Comparison of ENCODE assay signal across 17 cellular contexts in the genomic region with DNA sequence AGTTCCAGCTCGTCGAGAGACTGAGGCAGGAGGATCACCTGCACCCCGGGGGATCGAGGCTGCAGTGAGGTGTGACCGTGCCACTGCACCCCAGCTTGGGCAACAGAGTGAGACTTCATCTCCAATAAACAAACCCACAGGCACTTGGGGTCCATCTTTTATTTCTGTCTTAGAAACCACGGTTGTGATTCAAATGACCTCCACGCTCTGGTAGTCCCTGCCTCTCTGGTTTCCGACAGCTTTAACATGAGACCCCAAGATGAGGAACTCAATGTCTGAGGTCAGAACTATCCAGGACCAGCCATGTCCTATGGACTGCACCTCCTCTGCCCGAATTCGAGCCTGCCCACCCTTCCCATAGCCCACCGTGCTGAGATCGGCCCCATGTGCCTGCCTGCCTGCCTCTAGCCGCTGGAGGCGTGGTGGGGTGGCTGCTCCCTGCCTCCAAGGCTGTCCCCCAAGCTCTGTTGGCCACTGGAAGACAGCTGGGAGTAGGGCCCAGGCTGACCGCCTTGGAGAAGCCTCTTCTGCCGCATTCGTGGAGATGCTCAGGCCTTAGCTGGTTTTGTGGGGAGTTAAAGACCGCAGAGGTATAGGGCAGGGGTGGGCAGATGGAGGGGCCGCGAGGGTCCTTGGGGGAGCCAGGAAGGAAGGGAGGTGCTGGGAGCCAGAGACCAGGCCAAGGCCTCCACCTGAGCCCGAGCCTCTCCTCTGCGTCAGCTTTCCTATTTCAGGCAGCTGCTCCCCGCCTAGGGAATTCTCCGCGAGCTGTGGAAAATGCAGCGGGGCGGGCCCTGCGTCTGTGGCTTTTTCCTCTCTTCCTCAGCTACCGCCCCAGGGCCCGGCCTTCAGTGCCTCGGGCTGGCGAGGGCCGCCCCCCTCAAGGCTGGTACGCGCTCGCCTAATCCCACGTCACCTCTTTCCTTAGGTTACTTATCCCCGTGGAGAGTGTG. TPM values are rescaled to one million over a fixed set of nuclear protein-coding genes. Genes with fewer than 3 reads are reported as not detected.
DNase-seq lines count a peak whose midpoint lies in the region; ATAC-seq, FAIRE-seq and TF ChIP-seq lines count a peak whose summit lies in the region.
"Had no signal": no experiment of that assay in that cellular context is flagged by ENCODE, and none has a peak within 500 bp of the region (broad histone marks: within the 10 kb centered on the region; RNA-seq: fewer than 3 reads in every experiment).

No MANE protein-coding gene starts in this region.

- H3K27me3 ChIP-seq in SJCRH30 (no peaks in the 10 kb centered on the region), gastrocnemius medialis (no peaks in the 10 kb centered on the region)
- H3K27me3 ChIP-seq: esophagus muscularis mucosa had no signal

- peak overlapping the region; percentile 92 for H3K27ac ChIP-seq in SJCRH30
- peak overlapping the region; percentile 44 to 70 (median 66) for H3K27ac ChIP-seq in gastrocnemius medialis
- H3K27ac ChIP-seq: C4-2B, coronary artery had no signal

- no peaks in the 10 kb centered on the region for H3K36me3 ChIP-seq in SJCRH30
- no peaks in the 10 kb centered on the region for H3K36me3 ChIP-seq in gastrocnemius medialis
- H3K36me3 ChIP-seq: esophagus muscularis mucosa had no signal

- peak in 1 of 2 donors; percentile 50 for ATAC-seq in gastrocnemius medialis
- ATAC-seq: activated CD4-positive, CD25-positive, alpha-beta regulatory T cell treated with anti-CD3 and anti-CD28 coated beads, Interleukin-2, amount 50 U/mL, for 24 hours; left colon; naive thymus-derived CD8-positive, alpha-beta T cell had no signal

- DNase-seq in GM12891 (ENCODE audit: insufficient read length, low spot score) (no peak), SJCRH30 (peak; percentile 93 to 94), left kidney (ENCODE audit: low read depth, low spot score) (peak; percentile 44), gastrocnemius medialis (no peak), ACHN (no peak), NCI-H1417 treated with DMSO at 0.1 percent for 48 hours (lab: John Stamatoyannopoulos, UW) (no peak), activated gamma-delta T cell (lab: John Stamatoyannopoulos, UW) (no peak), SIG-M5 treated with dmso at 0.1 percent for 504 hours (lab: John Stamatoyannopoulos, UW; ENCODE audit: unreplicated experiment) (no peak)
- DNase-seq: DND-41; left colon; naive thymus-derived CD8-positive, alpha-beta T cell; NCI-H1048 had no signal

- intact Hi-C loops in gastrocnemius medialis (cut with DNase I; ENCODE audit: low total_unique reads), result no loop called here

- H3K4me1 ChIP-seq in SJCRH30 (peaks cover 32% of the 10 kb centered on the region), gastrocnemius medialis (peaks cover 4 to 14% of the 10 kb centered on the region in 2 donors)

- H3K4me3 ChIP-seq in SJCRH30 (peak overlapping the region; percentile 33), gastrocnemius medialis (no peak overlapping the region)
- H3K4me3 ChIP-seq: coronary artery, esophagus muscularis mucosa had no signal

- TF ChIP-seq POLR2A in GM12891 (IDR thresholded peaks at IDR 0.05; ENCODE audit: low read depth, low read length), result no peak
- no peak for TF ChIP-seq POLR2A in gastrocnemius medialis (IDR thresholded peaks at IDR 0.05)

- in situ Hi-C loops in gastrocnemius medialis (cut with MboI; ENCODE audit: low sequenced_read_pairs in 4 of 4) (no loop called here), ACHN (cut with HindIII; ENCODE audit: low pct_ligation_motif_present, low pct_unique_long_range_greater_than_20kb, low sequenced_read_pairs) (no loop called here)

- TF ChIP-seq CTCF in gastrocnemius medialis (IDR thresholded peaks at IDR 0.05 in 4 of 5, conservative IDR thresholded peaks at IDR 0.05 in 1 of 5), result no peak

- H3K9me3 ChIP-seq in SJCRH30 (replicated peaks) (no peaks in the 10 kb centered on the region), gastrocnemius medialis (no peaks in the 10 kb centered on the region)
- H3K9me3 ChIP-seq: esophagus muscularis mucosa had no signal

- peak; percentile 5 for FAIRE-seq in GM12891 (lab: Jason Lieb, UNC)

TF ChIP-seq in GM12891, 5 proteins besides CTCF, POLR2A, EP300 and RAD21:
- no peak for TF ChIP-seq POU2F2 (IDR thresholded peaks at IDR 0.05; ENCODE audit: low read depth, low read length)
- TF ChIP-seq SPI1 (IDR thresholded peaks at IDR 0.05; ENCODE audit: low read depth, low read length), result no peak
- TF ChIP-seq TAF1 (IDR thresholded peaks at IDR 0.05; ENCODE audit: low read depth, low read length), result no peak
- TF ChIP-seq PAX5 (IDR thresholded peaks at IDR 0.05; ENCODE audit: insufficient read depth, low read length, severe bottlenecking), result no peak
- TF ChIP-seq POLR2AphosphoS5 (IDR thresholded peaks at IDR 0.05; ENCODE audit: low read depth, low read length), result no peak

RNA-seq across cellular contexts. Expression of a gene that starts 6.9 kb away (rescaled TPM):
- polyA plus RNA-seq in GM12891 (2012; ENCODE audit: low read depth, missing spikeins), result 24.7 TPM
- 76.4 and 84.9 TPM in 2 replicates for total RNA-seq in SJCRH30 (2014; rRNA removed; shearing (Covaris generic))
- total RNA-seq in gastrocnemius medialis, result 10 to 100 TPM; 19.8 to 39.3 (median 31.9) TPM

RNA-seq across cellular contexts. Expression of a gene that starts 35.4 kb away (rescaled TPM):
- polyA plus RNA-seq in GM12891 (2012; ENCODE audit: low read depth, missing spikeins), result not detected
- total RNA-seq in SJCRH30 (2014; rRNA removed; shearing (Covaris generic)), result not detected in 2 replicates
- not detected for total RNA-seq in gastrocnemius medialis
- polyA plus RNA-seq: naive thymus-derived CD8-positive, alpha-beta T cell; thymus had no signal

Comparison
In these comparisons a context has a peak if more than half of its experiments do, and no peak if none do; other contexts are left out.
1. DNase-seq: peak in SJCRH30 (2 of 2) and left kidney (single experiment); none in GM12891 (single experiment), gastrocnemius medialis (0 of 2), ACHN (single experiment), NCI-H1417 treated with DMSO at 0.1 percent for 48 hours (single experiment), activated gamma-delta T cell (single experiment) and SIG-M5 treated with dmso at 0.1 percent for 504 hours (single experiment).